8 cellular contexts compared by ENCODE assay signal in the genomic region with DNA sequence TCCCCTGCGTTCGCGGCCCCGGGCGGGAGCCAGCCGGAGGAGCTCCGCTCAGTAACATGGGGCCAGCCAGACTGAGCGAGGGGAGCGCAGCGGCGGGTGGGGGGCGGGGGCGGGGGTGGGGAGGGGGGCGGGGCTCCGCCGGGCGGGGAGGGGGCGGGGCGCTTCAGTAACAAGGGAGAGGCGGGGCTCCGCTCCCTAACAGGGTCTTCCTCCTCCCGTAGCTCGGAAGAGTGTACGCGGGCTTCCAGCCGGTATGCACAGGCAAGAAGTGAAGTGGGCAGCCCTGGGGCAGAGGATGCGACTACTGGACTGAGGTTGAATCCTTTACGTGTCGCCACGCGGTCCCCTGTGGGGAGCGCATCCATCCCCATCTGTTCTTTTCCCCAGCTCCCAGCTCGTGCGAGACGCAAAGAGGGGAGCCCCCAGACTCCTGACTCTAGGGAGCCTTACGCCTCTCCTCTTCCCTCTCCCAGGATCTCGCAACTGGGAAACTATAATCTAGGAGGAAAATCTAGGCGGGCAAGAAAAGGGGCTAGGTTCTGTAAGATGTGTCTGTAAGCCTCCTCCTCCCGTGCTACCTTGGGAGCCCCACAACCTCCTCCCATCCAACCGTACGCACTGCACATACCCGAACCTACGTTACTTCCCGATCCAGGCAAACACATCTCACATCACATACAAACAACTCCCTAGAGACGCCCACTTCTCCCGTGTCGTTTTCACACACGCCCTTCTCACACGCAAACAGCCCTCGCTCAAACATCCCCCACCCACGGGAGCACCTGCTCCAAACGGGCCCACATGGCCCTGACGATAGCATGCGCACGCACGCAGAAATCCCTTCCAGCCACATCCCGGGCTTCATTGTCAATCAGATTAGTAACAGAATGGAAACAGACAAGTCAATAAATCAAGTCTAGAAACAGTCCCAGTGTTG. TPM values are rescaled to one million over a fixed set of nuclear protein-coding genes. Genes with fewer than 3 reads are reported as not detected.
A peak's percentile ranks its signal among the peaks of the same experiment; 100 is the strongest.
DNase-seq lines count a peak whose midpoint lies in the region; ATAC-seq and TF ChIP-seq lines count a peak whose summit lies in the region.

A gene with protein sequence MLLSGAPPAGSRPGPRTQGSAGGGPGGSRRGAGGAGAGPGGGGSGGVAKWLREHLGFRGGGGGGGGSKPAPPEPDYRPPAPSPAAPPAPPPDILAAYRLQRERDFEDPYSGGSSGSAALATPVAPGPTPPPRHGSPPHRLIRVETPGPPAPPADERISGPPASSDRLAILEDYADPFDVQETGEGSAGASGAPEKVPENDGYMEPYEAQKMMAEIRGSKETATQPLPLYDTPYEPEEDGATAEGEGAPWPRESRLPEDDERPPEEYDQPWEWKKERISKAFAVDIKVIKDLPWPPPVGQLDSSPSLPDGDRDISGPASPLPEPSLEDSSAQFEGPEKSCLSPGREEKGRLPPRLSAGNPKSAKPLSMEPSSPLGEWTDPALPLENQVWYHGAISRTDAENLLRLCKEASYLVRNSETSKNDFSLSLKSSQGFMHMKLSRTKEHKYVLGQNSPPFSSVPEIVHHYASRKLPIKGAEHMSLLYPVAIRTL (minus strand): TSS at position 73 of the 937 bp plus-strand sequence. CDS start 15 bp downstream, at position 58.

- H3K4me3 Mint-ChIP-seq in activated naive CD8-positive, alpha-beta T cell treated with anti-CD3 and anti-CD28 coated beads for 36 hours: peak within 1 kb of the TSS; percentile 89

- H3K9me3 ChIP-seq in SJCRH30 (replicated peaks) (no peaks in the 10 kb centered on the region), left ventricle myocardium inferior (replicated peaks) (no peaks in the 10 kb centered on the region)

- DNase-seq in DMS53 treated with DMSO at 0.1 percent for 48 hours (lab: John Stamatoyannopoulos, UW; ENCODE audit: unreplicated experiment): peak; percentile 11
- peak; percentile 39 for DNase-seq in HT-29 (ENCODE audit: low spot score)
- DNase-seq in SJCRH30: peak; percentile 82
- peak; percentile 83 for DNase-seq in activated naive CD8-positive, alpha-beta T cell treated with anti-CD3 and anti-CD28 coated beads for 36 hours
- peak; percentile 65 for DNase-seq in left ventricle myocardium inferior
- DNase-seq in putamen (ENCODE audit: low spot score): peak; percentile 65
- DNase-seq in HK-2 (ENCODE audit: unreplicated experiment): no peak

- intact Hi-C loops in left ventricle myocardium inferior (cut with micrococcal nuclease): no loop called here

- no peaks in the 10 kb centered on the region for H3K27me3 ChIP-seq in SJCRH30
- H3K27me3 ChIP-seq in left ventricle myocardium inferior (ENCODE audit: low read depth): no peaks in the 10 kb centered on the region

- H3K4me3 ChIP-seq in SJCRH30 (peak within 1 kb of the TSS; percentile 75), left ventricle myocardium inferior (peak within 1 kb of the TSS; percentile 82)

- peak within 1 kb of the TSS; percentile 96 for H3K27ac Mint-ChIP-seq in activated naive CD8-positive, alpha-beta T cell treated with anti-CD3 and anti-CD28 coated beads for 36 hours

- H3K9me3 Mint-ChIP-seq in activated naive CD8-positive, alpha-beta T cell treated with anti-CD3 and anti-CD28 coated beads for 36 hours: no peaks in the 10 kb centered on the region

- peaks cover 31% of the 10 kb centered on the region for H3K4me1 Mint-ChIP-seq in activated naive CD8-positive, alpha-beta T cell treated with anti-CD3 and anti-CD28 coated beads for 36 hours

- no peak for ATAC-seq in HG03378 (IDR thresholded peaks at IDR 0.05; ENCODE audit: unreplicated experiment)

- H3K27me3 Mint-ChIP-seq in activated naive CD8-positive, alpha-beta T cell treated with anti-CD3 and anti-CD28 coated beads for 36 hours: no peaks in the 10 kb centered on the region

- no peak for TF ChIP-seq CTCF in left ventricle myocardium inferior (IDR thresholded peaks at IDR 0.05; ENCODE audit: borderline replicate concordance)

- peaks cover 6% of the 10 kb centered on the region for H3K36me3 Mint-ChIP-seq in activated naive CD8-positive, alpha-beta T cell treated with anti-CD3 and anti-CD28 coated beads for 36 hours

- peaks cover 24% of the 10 kb centered on the region for H3K4me1 ChIP-seq in SJCRH30
- peaks cover 24% of the 10 kb centered on the region for H3K4me1 ChIP-seq in left ventricle myocardium inferior

- H3K27ac ChIP-seq in SJCRH30: peak within 1 kb of the TSS; percentile 3; the same call in 1 of the 2 replicates
- H3K27ac ChIP-seq in left ventricle myocardium inferior (replicated peaks): peak within 1 kb of the TSS; percentile 78

- H3K36me3 ChIP-seq in SJCRH30 (no peaks in the 10 kb centered on the region), left ventricle myocardium inferior (no peaks in the 10 kb centered on the region)

RNA-seq across cellular contexts. Expression of the gene that starts here (rescaled TPM):
- 8.6 and 11.2 TPM in 2 replicates for total RNA-seq in HT-29 (2014; rRNA removed; shearing (Covaris generic))
- 22.1 and 22.9 TPM in 2 replicates for total RNA-seq in SJCRH30 (2014; rRNA removed; shearing (Covaris generic))
- total RNA-seq in activated naive CD8-positive, alpha-beta T cell treated with anti-CD3 and anti-CD28 coated beads for 36 hours: 10 to 100 TPM; 19.5 to 20.4 TPM
- total RNA-seq in left ventricle myocardium inferior: 4.4 TPM
